Comparison of ENCODE assay signal across 34 cellular contexts in genomic region chr22:50098052-50098451, GRCh38. TPM values are rescaled to one million over a fixed set of nuclear protein-coding genes. Genes with fewer than 3 reads are reported as not detected.
"Had no signal": no experiment of that assay in that cellular context is flagged by ENCODE, and none has a peak within 500 bp of the region (broad histone marks: within the 10 kb centered on the region; RNA-seq: fewer than 3 reads in every experiment).

No MANE protein-coding gene starts in this region.

- FAIRE-seq: bronchial epithelial cell, TTC549 had no signal

- H3K4me1 ChIP-seq: ascending aorta had no signal

- H3K9me3 ChIP-seq: ascending aorta had no signal

- H3K4me3 ChIP-seq: ascending aorta, cardiac muscle cell had no signal

- H3K27me3 ChIP-seq: ascending aorta, cardiac muscle cell had no signal

- H3K27ac ChIP-seq: ascending aorta, cardiac muscle cell, VCaP had no signal

- DNase-seq: activated B cell treated with CpG ODN at 0.5 μM for 24 hours; activated CD4-positive, alpha-beta memory T cell treated with anti-CD3 and anti-CD28 coated beads for 36 hours; activated CD4-positive, alpha-beta T cell treated with anti-CD3 and anti-CD28 coated beads for 4 hours; activated CD4-positive, alpha-beta T cell treated with anti-CD3 and anti-CD28 coated beads, Interleukin-2, amount 10 ng/mL, durations not matched to agents 24 days and 14 days; activated CD4-positive, alpha-beta T cell treated with anti-CD3 and anti-CD28 coated beads, Interleukin-2, amount 50 U/mL, for 1 hour; activated CD4-positive, alpha-beta T cell treated with anti-CD3 and anti-CD28 coated beads, Interleukin-2, amount 50 U/mL, for 4 hours; activated CD4-positive, CD25-positive, alpha-beta regulatory T cell treated with anti-CD3 and anti-CD28 coated beads, Interleukin-2, amount 50 U/mL, for 72 hours; activated CD8-positive, alpha-beta memory T cell treated with anti-CD3 and anti-CD28 coated beads, Interleukin-2, amount 50 U/mL, for 4 hours; activated CD8-positive, alpha-beta T cell treated with anti-CD3 and anti-CD28 coated beads for 36 hours; activated gamma-delta T cell; activated naive CD4-positive, alpha-beta T cell treated with anti-CD3 and anti-CD28 coated beads, Interleukin-2, amount 10 ng/mL, durations not matched to agents 7 days and 5 days; activated naive CD4-positive, alpha-beta T cell treated with Interleukin-2 at 50 U/mL for 16 hours; activated naive CD8-positive, alpha-beta T cell treated with anti-CD3 and anti-CD28 coated beads, Interleukin-2, amount 10 ng/mL, durations not matched to agents 7 days and 5 days; activated naive CD8-positive, alpha-beta T cell treated with anti-CD3 and anti-CD28 coated beads, Interleukin-2, amount 50 U/mL, for 24 hours; activated T-cell treated with anti-CD3 and anti-CD28 coated beads for 4 hours; activated T-cell treated with anti-CD3 and anti-CD28 coated beads, Interleukin-2, amount 50 U/mL, for 1 hour; activated T-cell treated with anti-CD3 and anti-CD28 coated beads, Interleukin-2, amount 50 U/mL, for 4 hours; activated T-cell treated with anti-CD3 and anti-CD28 coated beads, Interleukin-2, amount 50 U/mL, for 72 hours; amygdala; anterior cingulate cortex; caudate nucleus; T-helper 1 cell; T-helper 2 cell; T-helper 9 cell had no signal

- ATAC-seq: activated CD8-positive, alpha-beta T cell treated with anti-CD3 and anti-CD28 coated beads for 36 hours; activated naive CD8-positive, alpha-beta T cell treated with anti-CD3 and anti-CD28 coated beads, Interleukin-2, amount 50 U/mL, for 24 hours; activated T-cell treated with anti-CD3 and anti-CD28 coated beads, Interleukin-2, amount 50 U/mL, for 4 hours; activated T-cell treated with anti-CD3 and anti-CD28 coated beads, Interleukin-2, amount 50 U/mL, for 72 hours; activated T-helper 17 cell treated with anti-CD3 and anti-CD28 coated beads, Interleukin-2, amount 50 U/mL, for 72 hours had no signal

- H3K36me3 ChIP-seq: ascending aorta, cardiac muscle cell had no signal

RNA-seq across cellular contexts. Expression of gene MOV10L1, which starts 8.2 kb away (rescaled TPM):
- total RNA-seq: activated B cell treated with CpG ODN at 0.5 μM for 24 hours; activated CD4-positive, alpha-beta memory T cell treated with anti-CD3 and anti-CD28 coated beads for 36 hours; activated CD4-positive, alpha-beta T cell treated with anti-CD3 and anti-CD28 coated beads, Interleukin-2, amount 10 ng/mL, durations not matched to agents 24 days and 14 days; activated CD8-positive, alpha-beta memory T cell treated with anti-CD3 and anti-CD28 coated beads for 36 hours; activated naive CD8-positive, alpha-beta T cell treated with anti-CD3 and anti-CD28 coated beads, Interleukin-2, amount 10 ng/mL, durations not matched to agents 7 days and 5 days; activated T-cell treated with anti-CD3 and anti-CD28 coated beads, Interleukin-2, amount 50 U/mL, for 4 hours; activated T-helper 1 cell treated with anti-CD3 and anti-CD28 coated beads, Interleukin-12 subunit alpha, Interleukin-12 subunit beta, Interleukin-2, Interleukin-4 antibody, amounts not matched to agents 30 ng/mL and 10 ng/mL and 1 ng/mL, durations not matched to agents 14 hours and 24 hours and 36 hours; activated T-helper 17 cell treated with anti-CD3 and anti-CD28 coated beads, Interleukin-2, amount 50 U/mL, for 72 hours; ascending aorta; cardiac muscle cell had no signal

RNA-seq across cellular contexts. Expression of gene MLC1, which starts 12.8 kb away (rescaled TPM):
- total RNA-seq: activated B cell treated with CpG ODN at 0.5 μM for 24 hours; activated CD4-positive, alpha-beta memory T cell treated with anti-CD3 and anti-CD28 coated beads for 36 hours; activated CD4-positive, alpha-beta T cell treated with anti-CD3 and anti-CD28 coated beads, Interleukin-2, amount 10 ng/mL, durations not matched to agents 24 days and 14 days; activated T-helper 1 cell treated with anti-CD3 and anti-CD28 coated beads, Interleukin-12 subunit alpha, Interleukin-12 subunit beta, Interleukin-2, Interleukin-4 antibody, amounts not matched to agents 30 ng/mL and 10 ng/mL and 1 ng/mL, durations not matched to agents 14 hours and 24 hours and 36 hours; bronchial epithelial cell had no signal

RNA-seq across cellular contexts. Expression of gene TTLL8, which starts 40.0 kb away (rescaled TPM):
- total RNA-seq: activated B cell treated with CpG ODN at 0.5 μM for 24 hours; activated CD4-positive, alpha-beta memory T cell treated with anti-CD3 and anti-CD28 coated beads for 36 hours; activated CD4-positive, alpha-beta T cell treated with anti-CD3 and anti-CD28 coated beads, Interleukin-2, amount 10 ng/mL, durations not matched to agents 24 days and 14 days; activated CD8-positive, alpha-beta memory T cell treated with anti-CD3 and anti-CD28 coated beads for 36 hours; activated CD8-positive, alpha-beta T cell treated with anti-CD3 and anti-CD28 coated beads for 36 hours; activated naive CD8-positive, alpha-beta T cell treated with anti-CD3 and anti-CD28 coated beads, Interleukin-2, amount 10 ng/mL, durations not matched to agents 7 days and 5 days; activated T-cell treated with anti-CD3 and anti-CD28 coated beads, Interleukin-2, amount 50 U/mL, for 4 hours; activated T-cell treated with anti-CD3 and anti-CD28 coated beads, Interleukin-2, amount 50 U/mL, for 72 hours; activated T-helper 1 cell treated with anti-CD3 and anti-CD28 coated beads, Interleukin-12 subunit alpha, Interleukin-12 subunit beta, Interleukin-2, Interleukin-4 antibody, amounts not matched to agents 30 ng/mL and 10 ng/mL and 1 ng/mL, durations not matched to agents 14 hours and 24 hours and 36 hours; activated T-helper 17 cell treated with anti-CD3 and anti-CD28 coated beads, Interleukin-2, amount 50 U/mL, for 72 hours; ascending aorta; bronchial epithelial cell; cardiac muscle cell; cerebellum had no signal
- polyA plus RNA-seq: adipose tissue, cardiac muscle cell had no signal
